In the genomic region with DNA sequence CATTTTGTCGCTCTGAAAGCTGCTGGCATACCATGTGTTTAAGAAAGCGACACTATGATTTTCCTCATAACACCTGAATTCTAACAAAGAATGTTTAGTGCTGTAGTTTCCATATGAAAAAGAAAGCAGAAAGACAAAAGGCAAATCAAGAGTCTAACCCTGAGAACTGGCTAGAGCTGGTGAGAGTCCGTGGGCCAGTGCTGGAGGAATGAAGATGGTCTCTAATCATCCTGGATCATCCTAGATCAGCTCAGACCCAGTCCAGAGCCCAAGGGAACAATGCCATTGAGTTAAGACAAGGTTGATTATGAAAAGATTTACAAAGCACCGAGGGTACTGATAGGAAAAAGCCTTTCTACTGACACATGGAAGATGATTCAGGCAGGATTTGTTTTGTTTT, we compare ENCODE assay signal across 19 cellular contexts.
"Had no signal": no experiment of that assay in that cellular context is flagged by ENCODE, and none has a peak within 500 bp of the region (broad histone marks: within the 10 kb centered on the region; RNA-seq: fewer than 3 reads in every experiment).

No MANE protein-coding gene starts in this region.

- H3K9me3 ChIP-seq: lower lobe of right lung, neutrophil, right atrium auricular region, thyroid gland, uterus had no signal

- H3K36me3 ChIP-seq: brain microvascular endothelial cell, lower lobe of right lung, neutrophil, right atrium auricular region, thyroid gland, uterus had no signal

- DNase-seq: activated CD4-positive, alpha-beta T cell treated with anti-CD3 and anti-CD28 coated beads, Interleukin-2, amount 50 U/mL, for 48 hours; activated CD8-positive, alpha-beta memory T cell treated with anti-CD3 and anti-CD28 coated beads, Interleukin-2, amount 10 ng/mL, durations not matched to agents 7 days and 5 days; activated effector memory CD4-positive, alpha-beta T cell treated with anti-CD3 and anti-CD28 coated beads, Interleukin-2, amount 50 U/mL, for 16 hours; activated T-cell treated with anti-CD3 and anti-CD28 coated beads, Interleukin-2, amount 50 U/mL, for 4 hours; brain microvascular endothelial cell; effector memory CD8-positive, alpha-beta T cell; hypothalamus; left cardiac atrium; lower lobe of right lung; naive B cell; posterior cingulate gyrus; thyroid gland; uterus had no signal

- H3K4me1 ChIP-seq: lower lobe of right lung, right atrium auricular region, thyroid gland, uterus had no signal

- H3K27ac ChIP-seq: brain microvascular endothelial cell, lower lobe of right lung, neutrophil, right atrium auricular region, thyroid gland had no signal

- ATAC-seq: activated CD4-positive, CD25-positive, alpha-beta regulatory T cell treated with anti-CD3 and anti-CD28 coated beads, Interleukin-2, amount 50 U/mL, for 24 hours; activated CD8-positive, alpha-beta memory T cell treated with anti-CD3 and anti-CD28 coated beads, Interleukin-2, amount 10 ng/mL, durations not matched to agents 7 days and 5 days; activated naive CD4-positive, alpha-beta T cell treated with anti-CD3 and anti-CD28 coated beads, Interleukin-2, amount 50 U/mL, for 72 hours; activated T-cell treated with anti-CD3 and anti-CD28 coated beads, Interleukin-2, amount 50 U/mL, for 4 hours; effector memory CD8-positive, alpha-beta T cell; left cardiac atrium; lower lobe of right lung; stimulated activated effector memory CD8-positive, alpha-beta T cell treated with anti-CD3 and anti-CD28 coated beads, Interleukin-12 subunit alpha, Interleukin-12 subunit beta, amount 100 ng/mL, for 72 hours had no signal

- H3K4me3 ChIP-seq: lower lobe of right lung, right atrium auricular region, thyroid gland, uterus had no signal

- H3K27me3 ChIP-seq: brain microvascular endothelial cell, neutrophil, right atrium auricular region, thyroid gland, uterus had no signal

- FAIRE-seq: TTC549 had no signal
